9 cellular contexts compared by ENCODE assay signal in the genomic region with DNA sequence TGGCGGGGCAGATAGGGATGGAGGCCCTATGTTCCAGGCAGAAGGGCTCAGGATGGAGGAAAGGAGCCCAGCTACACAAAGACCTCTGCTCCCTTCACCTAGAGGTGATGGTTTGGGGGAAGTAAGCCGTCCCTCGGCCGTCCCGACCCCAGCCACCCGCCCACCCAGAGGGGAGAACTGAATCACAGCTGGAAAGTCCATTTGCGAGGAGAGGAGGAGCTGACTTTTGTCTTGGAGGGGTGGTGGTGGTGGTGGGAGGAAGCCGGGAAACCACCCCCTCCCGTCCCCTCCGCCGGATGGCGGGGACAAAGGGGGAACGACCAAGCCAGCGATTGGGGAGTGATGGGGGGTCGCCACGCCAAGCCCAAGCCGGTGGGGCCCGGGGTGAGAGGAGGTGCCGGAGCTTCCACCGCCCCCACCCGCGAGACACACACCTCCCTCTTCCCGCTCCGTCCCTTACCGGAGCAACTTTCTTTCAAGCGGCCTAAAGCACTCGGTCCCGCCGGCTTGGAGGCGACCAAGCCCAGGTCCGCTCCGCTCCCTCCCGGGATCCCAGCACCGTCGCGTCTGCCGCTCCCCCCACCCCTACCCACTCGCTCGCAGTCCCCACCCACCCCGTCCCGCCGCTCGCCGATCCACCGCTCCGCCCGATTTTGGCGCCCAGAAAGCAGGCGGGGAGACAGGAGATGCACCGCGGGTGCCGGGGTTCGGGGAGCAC. TPM values are rescaled to one million over a fixed set of nuclear protein-coding genes. Genes with fewer than 3 reads are reported as not detected.
A peak's percentile ranks its signal among the peaks of the same experiment; 100 is the strongest.
DNase-seq lines count a peak whose midpoint lies in the region; ATAC-seq, FAIRE-seq and TF ChIP-seq lines count a peak whose summit lies in the region.
"Had no signal": no experiment of that assay in that cellular context is flagged by ENCODE, and none has a peak within 500 bp of the region (broad histone marks: within the 10 kb centered on the region; RNA-seq: fewer than 3 reads in every experiment).

No MANE protein-coding gene starts in this region.

- ATAC-seq in naive thymus-derived CD8-positive, alpha-beta T cell: peak; percentile 27 to 31
- ATAC-seq in stimulated activated naive CD8-positive, alpha-beta T cell treated with anti-CD3 and anti-CD28 coated beads, Interleukin-15, Interleukin-2, amounts not matched to agents 100 U/mL and 50 U/mL, for 24 hours: peak; percentile 60

- no peak for TF ChIP-seq EP300 in Ishikawa (IDR thresholded peaks at IDR 0.05; ENCODE audit: borderline replicate concordance)

- H3K27me3 Mint-ChIP-seq in Caco-2 (ENCODE audit: insufficient read depth, unreplicated experiment): no peaks in the 10 kb centered on the region
- H3K27me3 Mint-ChIP-seq in endothelial cell (ENCODE audit: unreplicated experiment): peaks cover 29% of the 10 kb centered on the region
- no peaks in the 10 kb centered on the region for H3K27me3 Mint-ChIP-seq in naive thymus-derived CD8-positive, alpha-beta T cell

- CTCF ChIA-PET in Caco-2 (lab: Charles Lee): interaction anchor here (0.6 to 2.0 kb wide), 11 partner anchors 12 to 595 kb away, joined by 3 to 12 read pairs (median 4); a partner anchor contains a TSS

- DNase-seq in Caco-2 (peak in 1 of 2 experiments; percentile 45), endothelial cell (ENCODE audit: low spot score) (peak; percentile 43), DMS114 treated with DMSO at 0.1 percent for 48 hours (lab: John Stamatoyannopoulos, UW; ENCODE audit: unreplicated experiment) (no peak), GM19239 (ENCODE audit: insufficient read length, low spot score) (no peak)
- DNase-seq in activated CD8-positive, alpha-beta memory T cell treated with anti-CD3 and anti-CD28 coated beads for 24 hours: peak; percentile 86
- DNase-seq in naive thymus-derived CD8-positive, alpha-beta T cell: peak in 4 of 10 donors; percentile 23 to 37 (median 28)
- peak; percentile 90 for DNase-seq in stimulated activated naive CD8-positive, alpha-beta T cell treated with anti-CD3 and anti-CD28 coated beads, Interleukin-15, Interleukin-2, amounts not matched to agents 100 U/mL and 50 U/mL, for 24 hours

- intact Hi-C loops in Caco-2 (cut with micrococcal nuclease; ENCODE audit: unreplicated experiment): loop anchor here (2.0 kb wide), 1 partner anchor 39 kb away; no protein-coding TSS in a partner anchor

- H3K4me3 Mint-ChIP-seq in Caco-2 (ENCODE audit: unreplicated experiment) (peak overlapping the region; percentile 82), endothelial cell (ENCODE audit: unreplicated experiment) (peak overlapping the region; percentile 100)
- H3K4me3 Mint-ChIP-seq in naive thymus-derived CD8-positive, alpha-beta T cell: peak overlapping the region; percentile 89 to 100 (median 96)

- no peaks in the 10 kb centered on the region; the same call in 1 of the 2 replicates for H3K36me3 ChIP-seq in Caco-2 (ENCODE audit: control insufficient read depth, insufficient read depth, low read length)

- peaks cover 39% of the 10 kb centered on the region for H3K4me1 Mint-ChIP-seq in Caco-2 (ENCODE audit: low read depth, unreplicated experiment)
- H3K4me1 Mint-ChIP-seq in endothelial cell (ENCODE audit: unreplicated experiment): peaks cover 86% of the 10 kb centered on the region
- peaks cover 56 to 78% (median 70%) of the 10 kb centered on the region in 4 donors for H3K4me1 Mint-ChIP-seq in naive thymus-derived CD8-positive, alpha-beta T cell

- TF ChIP-seq RAD21 in Ishikawa (IDR thresholded peaks at IDR 0.05; ENCODE audit: low read depth): no peak

- H3K4me1 ChIP-seq in Caco-2: peaks cover 41% of the 10 kb centered on the region

- TF ChIP-seq CTCF in Caco-2 (IDR thresholded peaks at IDR 0.05; ENCODE audit: insufficient read depth in 1 of 2, low read depth in 1 of 2, low read length in 1 of 2, severe bottlenecking in 1 of 2, unreplicated experiment in 1 of 2) (no peak), endothelial cell (IDR thresholded peaks at IDR 0.05; ENCODE audit: unreplicated experiment) (no peak)

- H3K27ac Mint-ChIP-seq in Caco-2 (ENCODE audit: unreplicated experiment) (peak overlapping the region; percentile 50), endothelial cell (ENCODE audit: unreplicated experiment) (peak overlapping the region; percentile 94)
- peak overlapping the region; percentile 85 to 97 (median 95) for H3K27ac Mint-ChIP-seq in naive thymus-derived CD8-positive, alpha-beta T cell

- H3K9me3 ChIP-seq in Caco-2: no peaks in the 10 kb centered on the region

- H3K36me3 Mint-ChIP-seq in Caco-2 (ENCODE audit: insufficient read depth, unreplicated experiment) (peaks cover 6% of the 10 kb centered on the region), endothelial cell (ENCODE audit: low read depth, unreplicated experiment) (peaks cover 21% of the 10 kb centered on the region)
- H3K36me3 Mint-ChIP-seq in naive thymus-derived CD8-positive, alpha-beta T cell: peaks cover 0 to 11% (median 5%) of the 10 kb centered on the region in 3 donors

- no peaks in the 10 kb centered on the region for H3K27me3 ChIP-seq in Caco-2 (replicated peaks; ENCODE audit: control insufficient read depth, insufficient read depth, low read length)

- POLR2A ChIA-PET in Caco-2 (lab: Charles Lee): interaction anchor here (0.6 to 2.2 kb wide), 8 partner anchors 17 to 836 kb away, joined by 3 to 8 read pairs (median 4); a partner anchor contains a TSS
- POLR2A ChIA-PET in naive thymus-derived CD8-positive, alpha-beta T cell (lab: Charles Lee): interaction anchor here (0.5 to 31.8 kb wide), 13 partner anchors 0 to 735 kb away, joined by 3 to 612 read pairs (median 5); a partner anchor contains a TSS

- H3K4me3 ChIP-seq in Caco-2 (ENCODE audit: low read depth, low read length): peak overlapping the region; percentile 99

- TSS peak; percentile 7 for BruUV-seq in Caco-2 (replicated peaks; lab: Mats Ljungman, UMichigan)

- no peak for FAIRE-seq in GM19239 (lab: Jason Lieb, UNC)

- H3K9me3 Mint-ChIP-seq in Caco-2 (ENCODE audit: unreplicated experiment) (no peaks in the 10 kb centered on the region), endothelial cell (ENCODE audit: unreplicated experiment) (no peaks in the 10 kb centered on the region)
- H3K9me3 Mint-ChIP-seq in naive thymus-derived CD8-positive, alpha-beta T cell: no peaks in the 10 kb centered on the region

TF ChIP-seq in Ishikawa, 13 proteins besides CTCF, POLR2A, EP300 and RAD21:
- TF ChIP-seq ZBTB7A (IDR thresholded peaks at IDR 0.05; ENCODE audit: low read depth) (peak; percentile 30), YY1 (IDR thresholded peaks at IDR 0.05; ENCODE audit: low read depth) (no peak)

RNA-seq across cellular contexts. Expression of a gene that starts 0.6 kb away (rescaled TPM):
- total RNA-seq in Caco-2 (2022) (46.9 and 60.3 TPM in 2 replicates), endothelial cell (ENCODE audit: unreplicated experiment) (244 TPM)
- 100 to 1,000 TPM; 204 to 210 TPM for total RNA-seq in naive thymus-derived CD8-positive, alpha-beta T cell
- 10 to 100 TPM; 13.8 to 22.0 (median 15.8) TPM for polyA plus RNA-seq in naive thymus-derived CD8-positive, alpha-beta T cell

RNA-seq across cellular contexts. Expression of a gene that starts 36.3 kb away (rescaled TPM):
- total RNA-seq in Caco-2 (2022) (not detected in 2 replicates), endothelial cell (ENCODE audit: unreplicated experiment) (not detected)
- total RNA-seq in naive thymus-derived CD8-positive, alpha-beta T cell: not detected
- polyA plus RNA-seq in naive thymus-derived CD8-positive, alpha-beta T cell: under 1 TPM in 1 of 3 donors, not detected in 2; 0.46 TPM
- total RNA-seq: NCI-H460 had no signal

RNA-seq across cellular contexts. Expression of a gene that starts 43.0 kb away (rescaled TPM):
- total RNA-seq in Caco-2 (2022) (198 and 203 TPM in 2 replicates), endothelial cell (ENCODE audit: unreplicated experiment) (340 TPM)
- total RNA-seq in naive thymus-derived CD8-positive, alpha-beta T cell: 100 to 1,000 TPM; 199 to 218 TPM
- polyA plus RNA-seq in naive thymus-derived CD8-positive, alpha-beta T cell: 100 to 1,000 TPM; 345 to 396 (median 347) TPM

RNA-seq across cellular contexts. Expression of a gene that starts 43.6 kb away (rescaled TPM):
- total RNA-seq in Caco-2 (2022) (68.5 and 72.9 TPM in 2 replicates), endothelial cell (ENCODE audit: unreplicated experiment) (42.6 TPM)
- total RNA-seq in naive thymus-derived CD8-positive, alpha-beta T cell: 100 to 1,000 TPM; 109 to 110 TPM
- polyA plus RNA-seq in naive thymus-derived CD8-positive, alpha-beta T cell: 1 to 10 TPM; 5.0 to 7.2 (median 6.5) TPM

Comparison
In these comparisons a context has a peak if more than half of its experiments do, and no peak if none do; other contexts are left out.
1. DNase-seq: peak in activated CD8-positive, alpha-beta memory T cell treated with anti-CD3 and anti-CD28 coated beads for 24 hours (single experiment), endothelial cell (single experiment) and stimulated activated naive CD8-positive, alpha-beta T cell treated with anti-CD3 and anti-CD28 coated beads, Interleukin-15, Interleukin-2, amounts not matched to agents 100 U/mL and 50 U/mL, for 24 hours (single experiment); none in DMS114 treated with DMSO at 0.1 percent for 48 hours (single experiment) and GM19239 (single experiment).
2. Peak in every context shown above with its lines, with median percentiles within 50 percentile points of each other: H3K27ac Mint-ChIP-seq and H3K4me3 Mint-ChIP-seq.